In the genomic region with DNA sequence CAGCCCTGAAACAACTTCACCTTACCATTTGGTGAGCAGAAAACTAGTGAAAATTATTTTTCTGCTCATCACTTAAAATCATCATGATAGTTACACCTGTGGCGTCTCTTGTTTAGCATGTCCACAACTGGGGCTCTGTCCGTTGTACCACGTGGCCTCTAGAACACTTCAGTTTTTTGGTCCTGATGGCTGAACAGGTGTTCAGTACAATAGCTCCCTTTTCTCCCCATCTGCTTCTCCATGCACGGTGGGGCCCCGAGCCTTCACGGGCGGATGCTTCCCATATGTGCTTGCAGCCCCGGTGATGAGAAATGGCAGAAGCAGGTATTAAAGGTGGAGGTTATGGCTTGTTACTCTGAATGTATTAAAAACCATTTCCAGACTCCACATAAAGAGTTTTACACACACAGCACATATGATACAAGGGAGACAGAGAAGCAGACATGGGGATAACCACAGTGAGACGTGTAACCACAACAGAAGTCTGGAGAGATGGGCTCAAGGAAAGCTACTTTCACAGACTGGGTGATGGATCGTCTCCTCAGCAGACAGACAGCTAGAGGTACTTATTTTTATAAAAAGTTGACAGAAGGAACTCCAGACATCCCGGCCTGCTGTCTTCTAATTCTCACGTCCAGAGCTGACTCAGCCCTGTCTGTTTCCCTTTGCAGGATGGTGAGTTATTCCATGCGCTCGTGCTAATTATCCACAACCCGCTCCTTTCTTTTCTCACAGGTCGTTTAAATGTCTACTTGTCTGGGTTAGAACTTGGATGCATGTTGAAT, we compare ENCODE assay signal across 14 cellular contexts.
DNase-seq lines count a peak whose midpoint lies in the region; ATAC-seq, FAIRE-seq and TF ChIP-seq lines count a peak whose summit lies in the region.
"Had no signal": no experiment of that assay in that cellular context is flagged by ENCODE, and none has a peak within 500 bp of the region (broad histone marks: within the 10 kb centered on the region; RNA-seq: fewer than 3 reads in every experiment).

No MANE protein-coding gene starts in this region.

- H3K9ac ChIP-seq in GM12878 (ENCODE audit: control insufficient read depth, insufficient read depth, low read length) (no peak overlapping the region), smooth muscle cell (ENCODE audit: low read depth) (peak overlapping the region; percentile 44)

- intact Hi-C loops in GM12878 (cut with micrococcal nuclease; ENCODE audit: unreplicated experiment) (loop anchor here (10.0 kb wide), 1 partner anchor 258 kb away; no protein-coding TSS in a partner anchor), MCF 10A (cut with micrococcal nuclease) (no loop called here)

- H3K9me3 ChIP-seq in GM12878 (replicated peaks; ENCODE audit: control insufficient read depth, insufficient read depth, low read length) (no peaks in the 10 kb centered on the region), smooth muscle cell (replicated peaks; ENCODE audit: low read depth) (no peaks in the 10 kb centered on the region)
- H3K9me3 ChIP-seq: SJSA1, tibial artery had no signal

- no peaks in the 10 kb centered on the region for H3K36me3 Mint-ChIP-seq in activated T-cell treated with anti-CD3 and anti-CD28 coated beads, Interleukin-2, amount 50 U/mL, for 4 hours (ENCODE audit: insufficient read depth)
- no peaks in the 10 kb centered on the region for H3K36me3 Mint-ChIP-seq in MCF 10A (ENCODE audit: insufficient read depth, unreplicated experiment)

- FAIRE-seq in GM12878 (lab: Jason Lieb, UNC): no peak

- no peaks in the 10 kb centered on the region for H3K79me2 ChIP-seq in GM12878 (ENCODE audit: control insufficient read depth, insufficient read depth, low read length)
- no peaks in the 10 kb centered on the region for H3K79me2 ChIP-seq in smooth muscle cell (ENCODE audit: low read depth)

- BruUV-seq in GM12878 (replicated peaks; lab: Mats Ljungman, UMichigan): no TSS peak
- BruUV-seq in MCF 10A (replicated peaks; lab: Mats Ljungman, UMichigan): no TSS peak

- H4K20me1 ChIP-seq in GM12878 (ENCODE audit: control insufficient read depth, insufficient read depth): no peaks in the 10 kb centered on the region
- H4K20me1 ChIP-seq in smooth muscle cell (ENCODE audit: low read depth): no peaks in the 10 kb centered on the region

- TF ChIP-seq RAD21 in GM12878 (IDR thresholded peaks at IDR 0.05; ENCODE audit: insufficient read depth, low read depth, low read length): no peak; the same call in 1 of the 2 replicates

- no peak for TF ChIP-seq EP300 in GM12878 (IDR thresholded peaks at IDR 0.05; ENCODE audit: borderline replicate concordance in 1 of 2, control insufficient read depth in 1 of 2, low read depth in 2 of 2, low read length in 2 of 2)

- 37% methylated on average over 16 of the region's 16 CpGs for WGBS in GM12878 (ENCODE audit: insufficient coverage, insufficient replicate concordance, low lambda C conversion rate, missing lambda C conversion rate)
- 22% methylated on average over 16 of the region's 16 CpGs for WGBS in smooth muscle cell (ENCODE audit: low lambda C conversion rate)

- H3K4me2 ChIP-seq in GM12878 (ENCODE audit: control insufficient read depth, insufficient read depth): no peak overlapping the region
- H3K4me2 ChIP-seq in smooth muscle cell: peak overlapping the region; percentile 75

- H2AFZ ChIP-seq in GM12878 (ENCODE audit: control insufficient read depth, low read depth, low read length): peak overlapping the region; percentile 11
- peak overlapping the region; percentile 7 for H2AFZ ChIP-seq in smooth muscle cell (ENCODE audit: low read depth)

- H3K4me3 Mint-ChIP-seq in activated T-cell treated with anti-CD3 and anti-CD28 coated beads, Interleukin-2, amount 50 U/mL, for 4 hours: no peak overlapping the region
- H3K4me3 Mint-ChIP-seq in MCF 10A (ENCODE audit: unreplicated experiment): no peak overlapping the region

- no peak for TF ChIP-seq CTCF in GM12878 (IDR thresholded peaks at IDR 0.05 in 2 of 3, conservative IDR thresholded peaks at IDR 0.05 in 1 of 3; ENCODE audit: control insufficient read depth in 2 of 3, extremely low read depth in 1 of 3, insufficient read depth in 1 of 3, low read depth in 3 of 3, low read length in 3 of 3)
- no peak for TF ChIP-seq CTCF in smooth muscle cell (IDR thresholded peaks at IDR 0.05; ENCODE audit: borderline replicate concordance, insufficient read depth, poor library complexity, severe bottlenecking)
- no peak for TF ChIP-seq CTCF in MCF 10A (IDR thresholded peaks at IDR 0.05; ENCODE audit: unreplicated experiment)

- no peak for TF ChIP-seq POLR2A in GM12878 (IDR thresholded peaks at IDR 0.05; ENCODE audit: low read depth, low read length)

- H3K27me3 ChIP-seq in GM12878 (replicated peaks in 1 of 2; ENCODE audit: control insufficient read depth in 2 of 2, insufficient read depth in 2 of 2, low read length in 1 of 2): no peaks in the 10 kb centered on the region
- H3K27me3 ChIP-seq in smooth muscle cell (ENCODE audit: low read depth): no peaks in the 10 kb centered on the region
- H3K27me3 ChIP-seq: SJSA1, tibial artery had no signal

- H3K36me3 ChIP-seq in GM12878 (ENCODE audit: control insufficient read depth in 2 of 2, insufficient read depth in 2 of 2, low read length in 1 of 2): no peaks in the 10 kb centered on the region
- no peaks in the 10 kb centered on the region for H3K36me3 ChIP-seq in smooth muscle cell (ENCODE audit: low read depth)
- H3K36me3 ChIP-seq: SJSA1, tibial artery had no signal

- H3K4me1 ChIP-seq in GM12878 (ENCODE audit: control insufficient read depth, insufficient read depth, low read length) (peaks cover 38% of the 10 kb centered on the region), smooth muscle cell (ENCODE audit: low read depth) (peaks cover 29% of the 10 kb centered on the region)
- H3K4me1 ChIP-seq: SJSA1 had no signal

- SMC1A ChIA-PET in GM12878 (lab: Charles Lee; ENCODE audit: uncharacterized antibody, unreplicated experiment): interaction anchor here (0.7 to 25.4 kb wide), 16 partner anchors 8 to 408 kb away, joined by 3 to 614 read pairs (median 4); a partner anchor contains a TSS

- H3K27me3 Mint-ChIP-seq in activated T-cell treated with anti-CD3 and anti-CD28 coated beads, Interleukin-2, amount 50 U/mL, for 4 hours (ENCODE audit: low read depth): peaks cover 2% of the 10 kb centered on the region
- H3K27me3 Mint-ChIP-seq in MCF 10A (ENCODE audit: insufficient read depth, unreplicated experiment): no peaks in the 10 kb centered on the region

- no peak overlapping the region for H3K27ac Mint-ChIP-seq in MCF 10A (ENCODE audit: low read depth, unreplicated experiment)

- in situ Hi-C loops in GM12878 (cut with MboI): loop anchor here (25.0 kb wide), 1 partner anchor 886 kb away; no protein-coding TSS in a partner anchor

- H3K4me3 ChIP-seq in GM12878 (no peak overlapping the region), smooth muscle cell (no peak overlapping the region)
- H3K4me3 ChIP-seq: SJSA1, skin epidermis, tibial artery had no signal

- peaks cover 49% of the 10 kb centered on the region for H3F3A ChIP-seq in smooth muscle cell (ENCODE audit: low read depth)

- H3K4me1 Mint-ChIP-seq in activated T-cell treated with anti-CD3 and anti-CD28 coated beads, Interleukin-2, amount 50 U/mL, for 4 hours (ENCODE audit: low read depth): peaks cover 10% of the 10 kb centered on the region
- H3K4me1 Mint-ChIP-seq in MCF 10A (ENCODE audit: insufficient read depth, unreplicated experiment): no peaks in the 10 kb centered on the region

- CTCF ChIA-PET in GM12878 (lab: Yijun Ruan, JAX): interaction anchor here (0.6 to 7.0 kb wide), 16 partner anchors 8 to 409 kb away, joined by 3 to 61 read pairs (median 4); a partner anchor contains a TSS
- CTCF ChIA-PET in MCF 10A (lab: Yijun Ruan, JAX): interaction anchor here (0.6 to 0.9 kb wide), 2 partner anchors 11 to 278 kb away, joined by 3 read pairs; no protein-coding TSS in a partner anchor

- POLR2A ChIA-PET in GM12878 (lab: Charles Lee) (interaction anchor here (0.6 to 1.9 kb wide), 4 partner anchors 10 to 410 kb away, joined by 3 to 5 read pairs (median 4); no protein-coding TSS in a partner anchor), MCF 10A (lab: Yijun Ruan, JAX) (no interaction called here)

- no peaks in the 10 kb centered on the region for H3K9me3 Mint-ChIP-seq in activated T-cell treated with anti-CD3 and anti-CD28 coated beads, Interleukin-2, amount 50 U/mL, for 4 hours
- H3K9me3 Mint-ChIP-seq in MCF 10A (ENCODE audit: unreplicated experiment): no peaks in the 10 kb centered on the region

- peak in 2 of 3 experiments; percentile 7 to 73 for DNase-seq in NCI-H1417 (lab: John Stamatoyannopoulos, UW)
- no peak for DNase-seq in NCI-H1417 treated with DMSO at 0.1 percent for 48 hours (lab: John Stamatoyannopoulos, UW)
- peak; percentile 72 for DNase-seq in NCI-H187 treated with DMSO at 0.1 percent for 48 hours (lab: John Stamatoyannopoulos, UW)
- DNase-seq in GM12878 (ENCODE audit: low read depth, low spot score): no peak
- DNase-seq in smooth muscle cell (lab: John Stamatoyannopoulos, UW; ENCODE audit: unreplicated experiment): no peak
- DNase-seq in activated T-cell treated with anti-CD3 and anti-CD28 coated beads, Interleukin-2, amount 50 U/mL, for 4 hours: no peak
- no peak for DNase-seq in activated gamma-delta T cell treated with Interleukin-2 at 50 U/mL for 16 hours
- no peak for DNase-seq in MCF 10A (ENCODE audit: unreplicated experiment)
- DNase-seq: DMS153, left ventricle myocardium superior, tibial artery had no signal

- H3K27ac ChIP-seq in GM12878 (ENCODE audit: control insufficient read depth, insufficient read depth): no peak overlapping the region
- H3K27ac ChIP-seq in smooth muscle cell (ENCODE audit: low read depth): peak overlapping the region; percentile 90
- H3K27ac ChIP-seq: 22Rv1, SJSA1, tibial artery had no signal

- RAD21 ChIA-PET in GM12878 (lab: Charles Lee; ENCODE audit: unreplicated experiment): interaction anchor here (0.7 to 11.0 kb wide), 10 partner anchors 11 to 408 kb away, joined by 3 to 123 read pairs (median 4); a partner anchor contains a TSS

- ATAC-seq in GM12878: no peak
- no peak for ATAC-seq in activated T-cell treated with anti-CD3 and anti-CD28 coated beads, Interleukin-2, amount 50 U/mL, for 4 hours
- ATAC-seq: left ventricle myocardium superior had no signal

TF ChIP-seq in GM12878, 131 proteins besides CTCF, POLR2A, EP300 and RAD21 (continues in another document):
- TF ChIP-seq, protein P1, sequence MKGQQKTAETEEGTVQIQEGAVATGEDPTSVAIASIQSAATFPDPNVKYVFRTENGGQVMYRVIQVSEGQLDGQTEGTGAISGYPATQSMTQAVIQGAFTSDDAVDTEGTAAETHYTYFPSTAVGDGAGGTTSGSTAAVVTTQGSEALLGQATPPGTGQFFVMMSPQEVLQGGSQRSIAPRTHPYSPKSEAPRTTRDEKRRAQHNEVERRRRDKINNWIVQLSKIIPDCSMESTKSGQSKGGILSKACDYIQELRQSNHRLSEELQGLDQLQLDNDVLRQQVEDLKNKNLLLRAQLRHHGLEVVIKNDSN (IDR thresholded peaks at IDR 0.05; ENCODE audit: borderline replicate concordance, extremely low read length, insufficient read depth, low read depth, low read length): peak; percentile 35
- TF ChIP-seq CHD2 (IDR thresholded peaks at IDR 0.05; ENCODE audit: borderline replicate concordance, low read depth, low read length): no peak
- TF ChIP-seq SRF (IDR thresholded peaks at IDR 0.05; ENCODE audit: low read depth in 2 of 2, low read length in 2 of 2): 0 out of 4 replicates have a peak, but pooled peaks of 1 of the 2 experiments have one; percentile 47
- TF ChIP-seq MYB (IDR thresholded peaks at IDR 0.05; ENCODE audit: borderline replicate concordance, low read depth, low read length): no peak

Comparison
In these comparisons a context has a peak if more than half of its experiments do, and no peak if none do; other contexts are left out.
1. DNase-seq: peak in NCI-H1417 (2 of 3) and NCI-H187 treated with DMSO at 0.1 percent for 48 hours (single experiment); none in NCI-H1417 treated with DMSO at 0.1 percent for 48 hours (single experiment), GM12878 (single experiment), smooth muscle cell (single experiment), activated T-cell treated with anti-CD3 and anti-CD28 coated beads, Interleukin-2, amount 50 U/mL, for 4 hours (single experiment), activated gamma-delta T cell treated with Interleukin-2 at 50 U/mL for 16 hours (single experiment) and MCF 10A (single experiment).